Comparison of ENCODE assay signal across 15 cellular contexts in the genomic region with DNA sequence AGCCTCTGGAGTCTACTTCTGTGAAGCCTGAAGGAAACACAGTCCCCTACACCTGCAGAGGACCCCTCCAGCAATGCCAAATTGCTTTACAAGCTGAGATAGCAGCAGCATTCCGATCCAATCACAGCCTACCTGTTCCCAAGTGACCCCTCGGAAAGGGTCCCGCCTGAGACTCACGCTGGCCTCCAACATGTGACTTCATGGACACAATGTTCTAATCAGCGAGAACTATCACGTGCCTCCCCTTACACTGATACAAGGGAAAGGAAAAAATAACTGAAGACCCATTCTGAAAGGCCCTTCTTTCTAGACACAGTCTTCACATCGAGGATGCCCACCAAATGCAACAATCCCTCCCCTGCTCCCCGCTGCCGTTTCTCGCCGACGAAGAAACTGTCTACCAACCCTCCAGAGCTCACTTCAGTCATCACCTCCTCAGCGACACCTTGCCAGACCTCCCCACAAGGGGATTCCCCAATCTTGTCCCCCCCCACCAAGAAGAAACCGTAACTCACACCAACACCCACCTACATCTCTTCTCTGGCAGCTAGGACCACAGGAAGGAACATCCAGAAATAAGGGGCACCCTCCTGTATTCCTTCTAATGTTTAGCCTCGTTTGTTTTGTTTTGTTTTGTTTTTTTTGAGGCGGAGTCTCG. TPM values are rescaled to one million over a fixed set of nuclear protein-coding genes. Genes with fewer than 3 reads are reported as not detected.
DNase-seq lines count a peak whose midpoint lies in the region; ATAC-seq and TF ChIP-seq lines count a peak whose summit lies in the region.
"Had no signal": no experiment of that assay in that cellular context is flagged by ENCODE, and none has a peak within 500 bp of the region (broad histone marks: within the 10 kb centered on the region; RNA-seq: fewer than 3 reads in every experiment).

No MANE protein-coding gene starts in this region.

- TF ChIP-seq POLR2A in lower leg skin (IDR thresholded peaks at IDR 0.05): no peak

- TSS peak; percentile 42 for BruUV-seq in Calu3 (replicated peaks; lab: Mats Ljungman, UMichigan)

- peak overlapping the region; percentile 27 for H3K4me3 Mint-ChIP-seq in Calu3 (ENCODE audit: low read depth, unreplicated experiment)
- peak overlapping the region; percentile 33 to 36 for H3K4me3 Mint-ChIP-seq in activated T-cell treated with anti-CD3 and anti-CD28 coated beads, Interleukin-2, amount 50 U/mL, for 72 hours
- peak overlapping the region; percentile 82 to 92 (median 86) for H3K4me3 Mint-ChIP-seq in nephron

- TF ChIP-seq CTCF in Calu3 (IDR thresholded peaks at IDR 0.05; ENCODE audit: unreplicated experiment): no peak
- TF ChIP-seq CTCF in nephron (IDR thresholded peaks at IDR 0.05; ENCODE audit: unreplicated experiment in 3 of 3): no peak
- TF ChIP-seq CTCF in lower leg skin (IDR thresholded peaks at IDR 0.05): no peak

- H3K36me3 Mint-ChIP-seq in Calu3 (ENCODE audit: insufficient read depth, unreplicated experiment) (no peaks in the 10 kb centered on the region), nephron (ENCODE audit: low read depth) (peaks cover 6% of the 10 kb centered on the region)
- peaks cover 3 to 7% of the 10 kb centered on the region in 2 donors for H3K36me3 Mint-ChIP-seq in activated T-cell treated with anti-CD3 and anti-CD28 coated beads, Interleukin-2, amount 50 U/mL, for 72 hours (ENCODE audit: insufficient read depth in 2 of 2)

- no peak overlapping the region for H3K4me3 ChIP-seq in lower leg skin (ENCODE audit: low read depth, poor library complexity, severe bottlenecking)
- H3K4me3 ChIP-seq: ascending aorta had no signal

- ATAC-seq in GM18511 (IDR thresholded peaks at IDR 0.05; ENCODE audit: unreplicated experiment) (peak; percentile 32), HG02870 (IDR thresholded peaks at IDR 0.05; ENCODE audit: unreplicated experiment) (no peak), HG02678 (IDR thresholded peaks at IDR 0.05; ENCODE audit: unreplicated experiment) (no peak)
- no peak for ATAC-seq in activated T-cell treated with anti-CD3 and anti-CD28 coated beads, Interleukin-2, amount 50 U/mL, for 72 hours (replicated peaks in 1 of 2)
- ATAC-seq: foreskin keratinocyte had no signal

- CTCF ChIA-PET in Calu3 (lab: Charles Lee): no interaction called here

- WGBS in lower leg skin, 2 donors: 79 to 82% methylated on average over 17 of the region's 17 CpGs

- H3K4me1 Mint-ChIP-seq in Calu3 (ENCODE audit: low read depth, unreplicated experiment) (peaks cover 10% of the 10 kb centered on the region), nephron (peaks cover 9% of the 10 kb centered on the region)
- peaks cover 20% of the 10 kb centered on the region for H3K4me1 Mint-ChIP-seq in activated T-cell treated with anti-CD3 and anti-CD28 coated beads, Interleukin-2, amount 50 U/mL, for 72 hours (ENCODE audit: low read depth)

- intact Hi-C loops in Calu3 (cut with micrococcal nuclease; ENCODE audit: unreplicated experiment): no loop called here
- intact Hi-C loops in lower leg skin (cut with DNase I; ENCODE audit: low total_unique reads): no loop called here

- H3K27ac Mint-ChIP-seq in Calu3 (ENCODE audit: unreplicated experiment) (no peak overlapping the region), nephron (peak overlapping the region; percentile 48 to 82 (median 70))
- H3K27ac Mint-ChIP-seq in activated T-cell treated with anti-CD3 and anti-CD28 coated beads, Interleukin-2, amount 50 U/mL, for 72 hours: peak overlapping the region; percentile 16

- no peak for DNase-seq in Calu3
- no peak for DNase-seq in activated T-cell treated with anti-CD3 and anti-CD28 coated beads, Interleukin-2, amount 50 U/mL, for 72 hours
- DNase-seq in lower leg skin (ENCODE audit: low spot score in 2 of 2): no peak
- no peak for DNase-seq in OCI-M1 (lab: John Stamatoyannopoulos, UW)
- DNase-seq: activated CD4-positive, CD25-positive, alpha-beta regulatory T cell; EL; foreskin keratinocyte; MV-4-11; stimulated activated CD4-positive, alpha-beta T cell treated with anti-CD3 and anti-CD28 coated beads, Interleukin-12 subunit alpha, Interleukin-12 subunit beta, amount 100 ng/mL, for 4 hours; stomach had no signal

- H3K9me3 Mint-ChIP-seq in Calu3 (ENCODE audit: low read depth, unreplicated experiment): no peaks in the 10 kb centered on the region
- H3K9me3 Mint-ChIP-seq in activated T-cell treated with anti-CD3 and anti-CD28 coated beads, Interleukin-2, amount 50 U/mL, for 72 hours: no peaks in the 10 kb centered on the region
- no peaks in the 10 kb centered on the region for H3K9me3 Mint-ChIP-seq in nephron

- H3K27me3 Mint-ChIP-seq in Calu3 (ENCODE audit: unreplicated experiment) (no peaks in the 10 kb centered on the region), nephron (ENCODE audit: low read depth) (no peaks in the 10 kb centered on the region)
- H3K27me3 Mint-ChIP-seq in activated T-cell treated with anti-CD3 and anti-CD28 coated beads, Interleukin-2, amount 50 U/mL, for 72 hours (ENCODE audit: low read depth): no peaks in the 10 kb centered on the region

RNA-seq across cellular contexts. Expression of a gene that starts 1.8 kb away (rescaled TPM):
- total RNA-seq in Calu3 (2022) (57.0 and 70.3 TPM in 2 replicates), lower leg skin (10 to 100 TPM; 13.3 to 35.7 (median 22.1) TPM)
- 10 to 100 TPM; 25.5 to 31.2 TPM for total RNA-seq in activated T-cell treated with anti-CD3 and anti-CD28 coated beads, Interleukin-2, amount 50 U/mL, for 72 hours

RNA-seq across cellular contexts. Expression of a gene that starts 42.2 kb away (rescaled TPM):
- total RNA-seq in Calu3 (2022) (333 and 347 TPM in 2 replicates), lower leg skin (100 to 1,000 TPM; 121 to 165 (median 150) TPM)
- total RNA-seq in activated T-cell treated with anti-CD3 and anti-CD28 coated beads, Interleukin-2, amount 50 U/mL, for 72 hours: 100 to 1,000 TPM; 120 to 121 TPM

Comparison
In these comparisons a context has a peak if more than half of its experiments do, and no peak if none do; other contexts are left out.
1. H3K4me3 Mint-ChIP-seq: peak in every context shown above with its lines; median percentile 86 in nephron; 34 in activated T-cell treated with anti-CD3 and anti-CD28 coated beads, Interleukin-2, amount 50 U/mL, for 72 hours; 27 in Calu3.